ENCODE assay signal across 11 cellular contexts in the genomic region with DNA sequence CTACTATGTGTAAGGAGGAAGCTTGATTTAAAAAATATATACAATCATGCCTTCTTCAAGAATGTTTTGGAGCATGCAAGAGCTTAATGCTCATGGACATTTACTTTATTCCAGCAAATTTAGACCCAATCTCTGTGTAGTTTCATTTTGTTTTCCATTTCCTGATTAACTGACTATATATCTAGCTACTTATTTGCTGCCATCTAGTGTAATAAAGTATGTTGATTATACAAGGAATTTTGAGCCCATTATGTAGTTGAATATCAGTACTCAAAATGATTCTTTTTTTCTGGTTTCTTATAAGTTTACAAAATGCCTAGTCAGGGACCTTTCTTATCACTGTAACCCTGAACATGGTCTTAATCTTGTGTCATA.
DNase-seq lines count a peak whose midpoint lies in the region; ATAC-seq and TF ChIP-seq lines count a peak whose summit lies in the region.
"Had no signal": no experiment of that assay in that cellular context is flagged by ENCODE, and none has a peak within 500 bp of the region (broad histone marks: within the 10 kb centered on the region; RNA-seq: fewer than 3 reads in every experiment).

No MANE protein-coding gene starts in this region.

- no peaks in the 10 kb centered on the region for H3K9me3 ChIP-seq in MM.1S (replicated peaks; ENCODE audit: insufficient read depth, low read length)

- H3K36me3 Mint-ChIP-seq in nephron (ENCODE audit: low read depth), result peaks cover 11% of the 10 kb centered on the region

- H3K9ac ChIP-seq in MM.1S (ENCODE audit: low read length), result no peak overlapping the region

- no peaks in the 10 kb centered on the region for H3F3A ChIP-seq in MM.1S (ENCODE audit: insufficient read depth, low read length)

- ATAC-seq in GM21390 (IDR thresholded peaks at IDR 0.05; ENCODE audit: unreplicated experiment) (no peak), HG03097 (IDR thresholded peaks at IDR 0.05; ENCODE audit: low FRiP score, unreplicated experiment) (no peak)

- no peaks in the 10 kb centered on the region for H4K20me1 ChIP-seq in MM.1S (ENCODE audit: insufficient read depth, low read length)

- H3K4me2 ChIP-seq in MM.1S (ENCODE audit: low read depth, low read length), result no peak overlapping the region

- H3K4me3 Mint-ChIP-seq in nephron, result peak overlapping the region in 1 of 3 experiments; percentile 16

- no peak overlapping the region for H2AFZ ChIP-seq in MM.1S (ENCODE audit: low read length)

- TF ChIP-seq CTCF in AG10803 (conservative IDR thresholded peaks at IDR 0.05; ENCODE audit: low read length), result 0 out of 2 replicates have a peak, but pooled peaks have one; percentile 2
- TF ChIP-seq CTCF in MM.1S (IDR thresholded peaks at IDR 0.05; ENCODE audit: low read length), result peak; percentile 41
- TF ChIP-seq CTCF in epithelial cell of esophagus (IDR thresholded peaks at IDR 0.05; ENCODE audit: insufficient read depth, low read depth, low read length, missing control alignments), result peak; percentile 6
- peak; percentile 36 to 43 (median 41) for TF ChIP-seq CTCF in nephron (IDR thresholded peaks at IDR 0.05; ENCODE audit: unreplicated experiment in 3 of 3)

- H3K79me2 ChIP-seq in MM.1S (ENCODE audit: low read length), result no peaks in the 10 kb centered on the region

- peaks cover 24% of the 10 kb centered on the region for H3K4me1 Mint-ChIP-seq in nephron

- H3K4me3 ChIP-seq in AG10803 (ENCODE audit: low read length) (no peak overlapping the region), MM.1S (ENCODE audit: low read length) (no peak overlapping the region), epithelial cell of esophagus (ENCODE audit: low read length) (peak overlapping the region; percentile 2)

- DNase-seq in AG10803 (ENCODE audit: low read depth) (no peak), MM.1S (peak; percentile 33), epithelial cell of esophagus (ENCODE audit: low read depth) (peak; percentile 24), AG08396 (ENCODE audit: low spot score) (no peak)
- no peak for DNase-seq in activated effector memory CD4-positive, alpha-beta T cell treated with anti-CD3 and anti-CD28 coated beads, Interleukin-2, amount 50 U/mL, for 16 hours
- DNase-seq: activated CD4-positive, alpha-beta T cell treated with anti-CD3 and anti-CD28 coated beads, Interleukin-2, amount 50 U/mL, for 4 hours; head of caudate nucleus; NK-92 treated with Interleukin-12 subunit alpha and Interleukin-12 subunit beta, amount 100 ng/mL, for 24 hours had no signal

- no peaks in the 10 kb centered on the region for H3K36me3 ChIP-seq in MM.1S (replicated peaks; ENCODE audit: insufficient read depth, low read length)

- no peaks in the 10 kb centered on the region for H3K27me3 Mint-ChIP-seq in nephron (ENCODE audit: low read depth)

- H3K27ac ChIP-seq in MM.1S (ENCODE audit: low read length), result no peak overlapping the region

- H3K27me3 ChIP-seq in MM.1S (replicated peaks; ENCODE audit: insufficient read depth, low read length), result no peaks in the 10 kb centered on the region

- H3K9me3 Mint-ChIP-seq in nephron, result peaks cover 14% of the 10 kb centered on the region

- peaks cover 16% of the 10 kb centered on the region for H3K4me1 ChIP-seq in MM.1S (ENCODE audit: low read length)

- no peaks in the 10 kb centered on the region for H3K9me2 ChIP-seq in MM.1S (replicated peaks; ENCODE audit: insufficient read depth, low read length)

- peak overlapping the region; percentile 57 to 79 (median 63) for H3K27ac Mint-ChIP-seq in nephron

Comparison
In these comparisons a context has a peak if more than half of its experiments do, and no peak if none do; other contexts are left out.
1. DNase-seq: peak in MM.1S (single experiment) and epithelial cell of esophagus (single experiment); none in AG10803 (single experiment), AG08396 (single experiment) and activated effector memory CD4-positive, alpha-beta T cell treated with anti-CD3 and anti-CD28 coated beads, Interleukin-2, amount 50 U/mL, for 16 hours (single experiment).
2. Peak in every context shown above with its lines, with median percentiles within 50 percentile points of each other: CTCF ChIP-seq.